ENCODE assay signal across 9 cellular contexts in genomic region chr1:219189021-219189824, GRCh38. TPM values are rescaled to one million over a fixed set of nuclear protein-coding genes. Genes with fewer than 3 reads are reported as not detected.
DNase-seq lines count a peak whose midpoint lies in the region; ATAC-seq, FAIRE-seq and TF ChIP-seq lines count a peak whose summit lies in the region.
"Had no signal": no experiment of that assay in that cellular context is flagged by ENCODE, and none has a peak within 500 bp of the region (broad histone marks: within the 10 kb centered on the region; RNA-seq: fewer than 3 reads in every experiment).

No MANE protein-coding gene starts in this region.

- H2AFZ ChIP-seq in IMR-90 (replicated peaks; ENCODE audit: low read length, poor library complexity) (no peak overlapping the region), H9 (ENCODE audit: low read length) (no peak overlapping the region)

- no peaks in the 10 kb centered on the region; a peak in 1 of 7 replicates for H3K36me3 Mint-ChIP-seq in H9 (ENCODE audit: insufficient read depth in 1 of 3, low read depth in 3 of 3)

- H2AK5ac ChIP-seq in IMR-90 (ENCODE audit: low read depth, low read length) = no peak overlapping the region
- H2AK5ac ChIP-seq in H9 (ENCODE audit: insufficient read length, low read length) = no peak overlapping the region

- no peaks in the 10 kb centered on the region for H3K9me1 ChIP-seq in IMR-90 (ENCODE audit: insufficient read depth, low read length)

- TF ChIP-seq POLR2A in IMR-90 (IDR thresholded peaks at IDR 0.05; ENCODE audit: low read depth, low read length) = no peak

- H3K23ac ChIP-seq in IMR-90 (ENCODE audit: low read depth, low read length) (no peak overlapping the region), H9 (ENCODE audit: insufficient read length, low read depth, low read length) (no peak overlapping the region)

- H3K4me2 ChIP-seq in IMR-90 (ENCODE audit: low read depth, low read length) (peak overlapping the region; percentile 67; the same call in 1 of the 2 replicates), H9 (ENCODE audit: insufficient read depth, insufficient read length, low read length) (no peak overlapping the region)

- peak overlapping the region; percentile 14; the same call in 1 of the 2 replicates for H3K4me3 ChIP-seq in GM06990 (replicated peaks; ENCODE audit: low read depth, low read length)
- H3K4me3 ChIP-seq in IMR-90 (ENCODE audit: insufficient read depth, low read depth, low read length) = no peak overlapping the region
- no peak overlapping the region for H3K4me3 ChIP-seq in small intestine (ENCODE audit: low read depth in 1 of 2, low read length in 2 of 2)

- H3K4ac ChIP-seq in IMR-90 (ENCODE audit: low read depth, low read length) = peak overlapping the region; percentile 49; the same call in 1 of the 2 replicates
- H3K4ac ChIP-seq in H9 (ENCODE audit: low read depth, low read length) = no peak overlapping the region

- H3K79me1 ChIP-seq in IMR-90 (ENCODE audit: low read depth in 1 of 2, low read length in 2 of 2) = peaks cover 10 to 15% of the 10 kb centered on the region in 2 experiments; a peak in 3 of 4 replicates
- no peaks in the 10 kb centered on the region for H3K79me1 ChIP-seq in H9 (ENCODE audit: insufficient read depth, low read depth, low read length, poor library complexity, severe bottlenecking)

- no peaks in the 10 kb centered on the region for H3K23me2 ChIP-seq in H9 (ENCODE audit: insufficient read length, low read depth, low read length, poor library complexity, severe bottlenecking)

- peak; percentile 70 for ATAC-seq in GM21529 (IDR thresholded peaks at IDR 0.05; ENCODE audit: unreplicated experiment)
- ATAC-seq in IMR-90 (ENCODE audit: low read depth) = peak; percentile 83

- H3K27me3 ChIP-seq in GM06990 (replicated peaks; ENCODE audit: control insufficient read depth, insufficient read depth, low read length) (no peaks in the 10 kb centered on the region), IMR-90 (ENCODE audit: control insufficient read depth, insufficient read depth, low read length) (no peaks in the 10 kb centered on the region), small intestine (ENCODE audit: control insufficient read depth in 2 of 2, insufficient read depth in 2 of 2, low read length in 2 of 2) (no peaks in the 10 kb centered on the region), H9 (ENCODE audit: insufficient read depth, low read length) (no peaks in the 10 kb centered on the region)

- no TSS peak for BruUV-seq in IMR-90 (replicated peaks; lab: Mats Ljungman, UMichigan)

- H2BK15ac ChIP-seq in IMR-90 (ENCODE audit: low read depth, low read length) = no peak overlapping the region
- H2BK15ac ChIP-seq in H9 (ENCODE audit: low read depth, low read length) = no peak overlapping the region

- H3K18ac ChIP-seq in IMR-90 (ENCODE audit: low read depth, low read length) (peak overlapping the region; percentile 69; the same call in 1 of the 2 replicates), H9 (ENCODE audit: insufficient read length, low read depth, low read length) (no peak overlapping the region)

- no peaks in the 10 kb centered on the region for H3K27me3 Mint-ChIP-seq in H9 (ENCODE audit: low read depth)
- H3K27me3 Mint-ChIP-seq: natural killer cell treated with Interleukin-12 subunit alpha and Interleukin-12 subunit beta and Interleukin-15 and Interleukin-18, amount 100 ng/mL, for 72 hours had no signal

- no peaks in the 10 kb centered on the region for H3K79me2 ChIP-seq in H9 (ENCODE audit: insufficient read depth, low read length)

- no peaks in the 10 kb centered on the region; a peak in 1 of 5 replicates for H3K9me3 Mint-ChIP-seq in H9
- H3K9me3 Mint-ChIP-seq: natural killer cell treated with Interleukin-12 subunit alpha and Interleukin-12 subunit beta and Interleukin-15 and Interleukin-18, amount 100 ng/mL, for 72 hours had no signal

- H3K4me1 ChIP-seq in IMR-90 (ENCODE audit: control insufficient read depth, insufficient read depth, low read length) (peaks cover 5% of the 10 kb centered on the region), small intestine (ENCODE audit: control insufficient read depth in 2 of 2, insufficient read depth in 1 of 2, low read depth in 1 of 2, low read length in 1 of 2) (peaks cover 1 to 3% of the 10 kb centered on the region in 2 donors), H9 (ENCODE audit: insufficient read depth, low read length) (no peaks in the 10 kb centered on the region)

- no peak overlapping the region; a peak in 1 of 4 replicates for H4K8ac ChIP-seq in IMR-90 (ENCODE audit: low read depth in 2 of 2, low read length in 2 of 2)
- no peak overlapping the region for H4K8ac ChIP-seq in H9 (replicated peaks; ENCODE audit: insufficient read length, low read depth, low read length)

- H3K4me3 Mint-ChIP-seq in H9 = no peak overlapping the region

- peak overlapping the region; percentile 78 for H2BK120ac ChIP-seq in IMR-90 (ENCODE audit: low read depth, low read length)
- no peak overlapping the region for H2BK120ac ChIP-seq in H9 (ENCODE audit: low read depth, low read length, poor library complexity, severe bottlenecking)

- 0 out of 2 replicates have a peak overlapping the region, but pooled peaks have one; percentile 29 for H3K14ac ChIP-seq in IMR-90 (replicated peaks; ENCODE audit: low read depth, low read length)
- no peak overlapping the region for H3K14ac ChIP-seq in H9 (ENCODE audit: insufficient read depth, low read length)

- no peak overlapping the region for H2BK12ac ChIP-seq in H9 (ENCODE audit: insufficient read length, low read depth, low read length)

- TF ChIP-seq CTCF in GM06990 (IDR thresholded peaks at IDR 0.05; ENCODE audit: insufficient read depth, low read length, poor library complexity, severe bottlenecking) (no peak), IMR-90 (conservative IDR thresholded peaks at IDR 0.05; ENCODE audit: low read depth, low read length) (no peak), H9 (conservative IDR thresholded peaks at IDR 0.05) (no peak)

- H2BK20ac ChIP-seq in IMR-90 (ENCODE audit: low read depth, low read length) (peak overlapping the region; percentile 51; the same call in 1 of the 2 replicates), H9 (ENCODE audit: low read depth, low read length, poor library complexity, severe bottlenecking) (no peak overlapping the region)

- no peak overlapping the region for H3K56ac ChIP-seq in IMR-90 (ENCODE audit: extremely low read depth, insufficient read depth, low read length)
- H3K56ac ChIP-seq in H9 (ENCODE audit: insufficient read length, low read depth, low read length) = no peak overlapping the region

- H3K4me1 Mint-ChIP-seq in H9 = peaks cover 12 to 13% of the 10 kb centered on the region in 2 experiments; a peak in 2 of 4 replicates

- H3K9me3 ChIP-seq in IMR-90 (ENCODE audit: control insufficient read depth, insufficient read depth, low read length) = no peaks in the 10 kb centered on the region
- H3K9me3 ChIP-seq in small intestine (ENCODE audit: control insufficient read depth, low read depth) = no peaks in the 10 kb centered on the region
- no peaks in the 10 kb centered on the region for H3K9me3 ChIP-seq in H9 (ENCODE audit: control insufficient read depth, low read depth, low read length)

- no peak overlapping the region for H3T11ph ChIP-seq in H9 (ENCODE audit: low read length)

- no peak overlapping the region for H3K27ac Mint-ChIP-seq in H9

- H4K20me1 ChIP-seq in IMR-90 (ENCODE audit: insufficient read depth, low read length) (no peaks in the 10 kb centered on the region), H9 (ENCODE audit: control insufficient read depth, insufficient read depth, insufficient read length) (no peaks in the 10 kb centered on the region)

- dilution Hi-C loops in IMR-90 (cut with HindIII; ENCODE audit: low sequenced_read_pairs, unreplicated experiment) = no loop called here

- POLR2A ChIA-PET in IMR-90 (lab: Charles Lee; ENCODE audit: unreplicated experiment) = interaction anchor here (0.5 to 1.0 kb wide), 4 partner anchors 13 to 802 kb away, joined by 3 to 4 read pairs (median 4); no protein-coding TSS in a partner anchor

- H3K36me3 ChIP-seq in GM06990 (ENCODE audit: control insufficient read depth, insufficient read depth, low read length) (no peaks in the 10 kb centered on the region), IMR-90 (ENCODE audit: control insufficient read depth, insufficient read depth, low read length) (0 out of 2 replicates have a peak, but pooled peaks cover 3% of the 10 kb centered on the region), small intestine (ENCODE audit: control insufficient read depth in 2 of 2, insufficient read depth in 2 of 2, low read length in 2 of 2) (no peaks in the 10 kb centered on the region)

- in situ Hi-C loops in IMR-90 (cut with MboI; ENCODE audit: low sequenced_read_pairs) = no loop called here

- FAIRE-seq in endometrium (lab: Jason Lieb, UNC) = peak; percentile 85
- peak; percentile 30 for FAIRE-seq in small intestine (lab: Jason Lieb, UNC)

- H2BK5ac ChIP-seq in IMR-90 (ENCODE audit: low read depth, low read length, poor library complexity, severe bottlenecking) (peak overlapping the region; percentile 68), H9 (ENCODE audit: insufficient read length, low read length) (no peak overlapping the region)

- intact Hi-C loops in IMR-90 (cut with micrococcal nuclease) = loop anchor here (5.0 kb wide), 1 partner anchor 92 kb away; no protein-coding TSS in a partner anchor

- H2AK9ac ChIP-seq in IMR-90 (replicated peaks; ENCODE audit: low read depth, low read length, poor library complexity) = no peak overlapping the region

- DNase-seq in GM06990 (ENCODE audit: extremely low read depth, insufficient read length) = peak; percentile 74
- DNase-seq in IMR-90 = peak; percentile 83
- no peak for DNase-seq in small intestine
- DNase-seq in HK-2 (ENCODE audit: unreplicated experiment) = no peak
- DNase-seq in H9 = no peak
- no peak for DNase-seq in NCI-H82 treated with DMSO at 0.1 percent for 48 hours (lab: John Stamatoyannopoulos, UW; ENCODE audit: unreplicated experiment)

- H3K9ac ChIP-seq in IMR-90 (ENCODE audit: low read depth, low read length) (no peak overlapping the region), H9 (ENCODE audit: extremely low read depth, insufficient read length, low read length) (no peak overlapping the region)

- H3K27ac ChIP-seq in IMR-90 (ENCODE audit: insufficient read depth, low read length) (no peak overlapping the region), small intestine (ENCODE audit: low read depth in 1 of 2, low read length in 1 of 2) (no peak overlapping the region), H9 (ENCODE audit: insufficient read length, low read depth, low read length) (no peak overlapping the region)

- TF ChIP-seq RAD21 in IMR-90 (IDR thresholded peaks at IDR 0.05; ENCODE audit: low read length) = no peak

- peak overlapping the region; percentile 51; the same call in 1 of the 2 replicates for H4K91ac ChIP-seq in IMR-90 (ENCODE audit: insufficient read depth, low read depth, low read length)
- H4K91ac ChIP-seq in H9 (ENCODE audit: insufficient read length, low read depth, low read length) = no peak overlapping the region

- CTCF ChIA-PET in IMR-90 (lab: Yijun Ruan, JAX) = no interaction called here

- H4K5ac ChIP-seq in IMR-90 (ENCODE audit: low read depth, low read length) (peak overlapping the region; percentile 53; the same call in 1 of the 2 replicates), H9 (ENCODE audit: insufficient read length, low read depth, low read length) (no peak overlapping the region)

RNA-seq across cellular contexts. Expression of gene LYPLAL1, which starts 15.5 kb away (rescaled TPM):
- total RNA-seq in IMR-90 (2012; rRNA removed) = 4.8 and 11.4 TPM in 2 replicates
- 6.3 and 7.5 TPM in 2 replicates for polyA plus RNA-seq in IMR-90 (2012; rRNA removed)
- 1.7 and 2.5 TPM in 2 replicates for polyA plus RNA-seq in IMR-90 (2012; cell fraction: cytosol; rRNA removed)
- polyA plus RNA-seq in IMR-90 (2012; cell fraction: nucleus; rRNA removed; ENCODE audit: low replicate concordance) = 1.8 and 14.4 TPM in 2 replicates
- 10 to 100 TPM; 16.2 to 36.9 (median 27.0) TPM for polyA plus RNA-seq in small intestine
- 21.1 and 25.1 TPM in 2 replicates for total RNA-seq in H9 (2021)

Comparison
In these comparisons a context has a peak if more than half of its experiments do, and no peak if none do; other contexts are left out.
1. DNase-seq: peak in GM06990 (single experiment) and IMR-90 (single experiment); none in small intestine (single experiment), HK-2 (single experiment), H9 (single experiment) and NCI-H82 treated with DMSO at 0.1 percent for 48 hours (single experiment).